Comparison of ENCODE assay signal across 8 cellular contexts in genomic region chrX:119791437-119792231, GRCh38. TPM values are rescaled to one million over a fixed set of nuclear protein-coding genes. Genes with fewer than 3 reads are reported as not detected.
DNase-seq lines count a peak whose midpoint lies in the region; ATAC-seq and TF ChIP-seq lines count a peak whose summit lies in the region.

Gene RPL39, minus strand, starts transcription at chrX:119791630. Its CDS starts 54 bp downstream, at chrX:119791576.

- ATAC-seq in foreskin keratinocyte, result peak; percentile 93

- peaks cover 42% of the 10 kb centered on the region for H3K36me3 ChIP-seq in SJSA1
- H3K36me3 ChIP-seq in neuron (ENCODE audit: insufficient read depth, low read length), result peaks cover 20% of the 10 kb centered on the region
- peaks cover 0 to 29% (median 16%) of the 10 kb centered on the region in 5 donors for H3K36me3 ChIP-seq in subcutaneous abdominal adipose tissue (ENCODE audit: control insufficient read depth in 5 of 5, insufficient read depth in 5 of 5, low read length in 5 of 5)

- peak within 1 kb of the TSS; percentile 91 for H3K27ac ChIP-seq in SJSA1
- H3K27ac ChIP-seq in foreskin keratinocyte, result peak within 1 kb of the TSS; percentile 94
- peak within 1 kb of the TSS; percentile 98 for H3K27ac ChIP-seq in subcutaneous abdominal adipose tissue (ENCODE audit: low read depth, low read length)

- H3K4me3 ChIP-seq in HFF-Myc (replicated peaks; ENCODE audit: low read depth, low read length) (peak within 1 kb of the TSS; percentile 63), SJSA1 (peak within 1 kb of the TSS; percentile 72), neuron (ENCODE audit: low read length) (peak within 1 kb of the TSS; percentile 76), subcutaneous abdominal adipose tissue (ENCODE audit: low read depth in 1 of 5, low read length in 5 of 5) (peak within 1 kb of the TSS; percentile 73 to 81 (median 80))

- no peaks in the 10 kb centered on the region for H3K9me3 ChIP-seq in SJSA1 (replicated peaks)
- H3K9me3 ChIP-seq in neuron (ENCODE audit: low read length), result no peaks in the 10 kb centered on the region
- peaks cover 0 to 5% (median 0%) of the 10 kb centered on the region in 5 donors for H3K9me3 ChIP-seq in subcutaneous abdominal adipose tissue (ENCODE audit: control insufficient read depth in 5 of 5, low read length in 5 of 5)

- H3K9ac ChIP-seq in subcutaneous abdominal adipose tissue (ENCODE audit: low read length in 5 of 5), result peak within 1 kb of the TSS; percentile 85 to 100 (median 90)

- H3K27me3 ChIP-seq in SJSA1 (replicated peaks) (no peaks in the 10 kb centered on the region), foreskin keratinocyte (no peaks in the 10 kb centered on the region), neuron (ENCODE audit: insufficient read depth, low read length) (no peaks in the 10 kb centered on the region), subcutaneous abdominal adipose tissue (ENCODE audit: control insufficient read depth in 5 of 5, insufficient read depth in 4 of 5, low read length in 5 of 5) (peaks cover 0 to 7% (median 0%) of the 10 kb centered on the region in 5 donors)

- TF ChIP-seq CTCF in HFF-Myc (IDR thresholded peaks at IDR 0.05; ENCODE audit: low read depth, low read length, missing control alignments), result no peak
- TF ChIP-seq CTCF in foreskin keratinocyte (conservative IDR thresholded peaks at IDR 0.05), result no peak

- DNase-seq in GM04503 (ENCODE audit: low read depth) (peak; percentile 45), HFF-Myc (ENCODE audit: extremely low read depth, low read depth) (peak; percentile 61), MV-4-11 (lab: John Stamatoyannopoulos, UW) (peak; percentile 83), SJSA1 (ENCODE audit: low read depth in 1 of 2, low spot score in 2 of 2) (peak; percentile 85 to 90), foreskin keratinocyte (peak; percentile 70 to 83)
- DNase-seq in activated naive CD4-positive, alpha-beta T cell (lab: John Stamatoyannopoulos, UW), result peak; percentile 33 to 65 (median 44)

- H3K4me1 ChIP-seq in SJSA1 (replicated peaks) (no peaks in the 10 kb centered on the region), foreskin keratinocyte (no peaks in the 10 kb centered on the region), neuron (ENCODE audit: insufficient read depth, low read length) (peaks cover 2% of the 10 kb centered on the region), subcutaneous abdominal adipose tissue (ENCODE audit: control insufficient read depth in 5 of 5, insufficient read depth in 5 of 5, low read length in 5 of 5) (peaks cover 8 to 39% (median 27%) of the 10 kb centered on the region in 5 donors)

- peak within 1 kb of the TSS; percentile 48 for H2AFZ ChIP-seq in neuron (ENCODE audit: low read depth, low read length)

RNA-seq across cellular contexts. Expression of gene RPL39, which starts in this region (rescaled TPM):
- total RNA-seq in SJSA1 (2014; rRNA removed; shearing (Covaris generic)), result 2,665 and 4,330 TPM in 2 replicates
- 2,335 and 2,620 TPM in 2 replicates for total RNA-seq in foreskin keratinocyte
- 3,852 and 3,967 TPM in 2 replicates for polyA plus RNA-seq in foreskin keratinocyte

Comparison
In these comparisons a context has a peak if more than half of its experiments do, and no peak if none do; other contexts are left out.
1. Peak in every context shown above with its lines: DNase-seq, ATAC-seq, H3K4me3 ChIP-seq and H3K27ac ChIP-seq.